19 cellular contexts compared by ENCODE assay signal in genomic region chrX:131617182-131617581, GRCh38.
DNase-seq lines count a peak whose midpoint lies in the region; ATAC-seq, FAIRE-seq and TF ChIP-seq lines count a peak whose summit lies in the region.
"Had no signal": no experiment of that assay in that cellular context is flagged by ENCODE, and none has a peak within 500 bp of the region (broad histone marks: within the 10 kb centered on the region; RNA-seq: fewer than 3 reads in every experiment).

No MANE protein-coding gene starts in this region.

- H3K27ac Mint-ChIP-seq in progenitor cell of endocrine pancreas, result no peak overlapping the region
- H3K27ac Mint-ChIP-seq: activated T-helper 17 cell treated with anti-CD3 and anti-CD28 coated beads, Interleukin-2, amount 50 U/mL, for 72 hours; stimulated activated effector memory CD8-positive, alpha-beta T cell treated with anti-CD3 and anti-CD28 coated beads, Interleukin-12 subunit alpha, Interleukin-12 subunit beta, amount 100 ng/mL, for 72 hours had no signal

- H3K9ac ChIP-seq in kidney (ENCODE audit: low read length in 2 of 2), result no peak overlapping the region

- no peak for TF ChIP-seq POLR2A in GM12892 (IDR thresholded peaks at IDR 0.05; ENCODE audit: low read depth, low read length)
- TF ChIP-seq POLR2A in right lobe of liver (IDR thresholded peaks at IDR 0.05), result no peak

- H3K4me3 ChIP-seq in AG09309 (ENCODE audit: control insufficient read depth, low read depth, low read length) (no peak overlapping the region), astrocyte of the cerebellum (ENCODE audit: low read depth, low read length) (no peak overlapping the region), kidney (ENCODE audit: low read length in 2 of 2) (no peak overlapping the region), right lobe of liver (no peak overlapping the region)
- H3K4me3 ChIP-seq: A549, tibial nerve had no signal

- H3K9me3 ChIP-seq in kidney (ENCODE audit: control insufficient read depth in 1 of 2, low read length in 2 of 2) (no peaks in the 10 kb centered on the region), right lobe of liver (no peaks in the 10 kb centered on the region)
- H3K9me3 ChIP-seq: A549, tibial nerve had no signal

- TF ChIP-seq CTCF in AG09309 (IDR thresholded peaks at IDR 0.05; ENCODE audit: control insufficient read depth, insufficient read depth, low read depth, low read length, missing control alignments) (no peak), astrocyte of the cerebellum (IDR thresholded peaks at IDR 0.05; ENCODE audit: low read depth, low read length, missing control alignments) (no peak), kidney (IDR thresholded peaks at IDR 0.05; ENCODE audit: borderline replicate concordance, extremely low read depth, insufficient read depth) (no peak), progenitor cell of endocrine pancreas (IDR thresholded peaks at IDR 0.05; ENCODE audit: unreplicated experiment) (no peak), right lobe of liver (IDR thresholded peaks at IDR 0.05) (no peak)

- H3K27me3 ChIP-seq in right lobe of liver, result peaks cover 0 to 3% of the 10 kb centered on the region in 2 donors

- intact Hi-C loops in kidney (cut with DNase I) (no loop called here), right lobe of liver (cut with DNase I) (no loop called here)

- 47% methylated on average over 3 of the region's 3 CpGs for WGBS in right lobe of liver (ENCODE audit: insufficient coverage, low coverage, low lambda C conversion rate, missing lambda C conversion rate)

- H3K4me1 ChIP-seq in kidney (ENCODE audit: control insufficient read depth in 1 of 2, insufficient read depth in 1 of 2, low read depth in 1 of 2, low read length in 2 of 2) (no peaks in the 10 kb centered on the region), right lobe of liver (no peaks in the 10 kb centered on the region)
- H3K4me1 ChIP-seq: A549, tibial nerve had no signal

- H3K27ac ChIP-seq in kidney (ENCODE audit: low read depth in 2 of 2, low read length in 2 of 2), result no peak overlapping the region
- no peak overlapping the region for H3K27ac ChIP-seq in right lobe of liver
- H3K27ac ChIP-seq: A549, tibial nerve had no signal

- no peaks in the 10 kb centered on the region for H3K36me3 ChIP-seq in kidney (ENCODE audit: control insufficient read depth in 1 of 2, insufficient read depth in 2 of 2, low read length in 2 of 2)
- no peaks in the 10 kb centered on the region for H3K36me3 ChIP-seq in right lobe of liver
- H3K36me3 ChIP-seq: tibial nerve had no signal

- peaks cover under 1% of the 10 kb centered on the region for H3K27me3 Mint-ChIP-seq in progenitor cell of endocrine pancreas

- in situ Hi-C loops in astrocyte of the cerebellum (cut with HindIII; ENCODE audit: low sequenced_read_pairs), result no loop called here

- no peaks in the 10 kb centered on the region for H3K36me3 Mint-ChIP-seq in progenitor cell of endocrine pancreas (ENCODE audit: insufficient read depth)
- H3K36me3 Mint-ChIP-seq: stimulated activated effector memory CD8-positive, alpha-beta T cell treated with anti-CD3 and anti-CD28 coated beads, Interleukin-12 subunit alpha, Interleukin-12 subunit beta, amount 100 ng/mL, for 72 hours had no signal

- FAIRE-seq in kidney (lab: Jason Lieb, UNC) (peak; percentile 53), GM12892 (lab: Jason Lieb, UNC) (no peak)
- FAIRE-seq: GM19239, islet of Langerhans, small intestine had no signal

- H3K4me1 Mint-ChIP-seq in progenitor cell of endocrine pancreas (ENCODE audit: low read depth), result peaks cover 17% of the 10 kb centered on the region
- H3K4me1 Mint-ChIP-seq: activated T-helper 17 cell treated with anti-CD3 and anti-CD28 coated beads, Interleukin-2, amount 50 U/mL, for 72 hours; stimulated activated effector memory CD8-positive, alpha-beta T cell treated with anti-CD3 and anti-CD28 coated beads, Interleukin-12 subunit alpha, Interleukin-12 subunit beta, amount 100 ng/mL, for 72 hours had no signal

- peak; percentile 38 for DNase-seq in AG09309 (ENCODE audit: low read depth)
- peak; percentile 91 for DNase-seq in HT1080 (ENCODE audit: low read depth)
- DNase-seq in astrocyte of the cerebellum (ENCODE audit: low read depth), result peak; percentile 72
- no peak for DNase-seq in kidney
- DNase-seq in progenitor cell of endocrine pancreas (ENCODE audit: low spot score, unreplicated experiment), result no peak
- DNase-seq in GM12892 (ENCODE audit: insufficient read length), result no peak
- DNase-seq in right lobe of liver, result no peak
- DNase-seq: activated CD8-positive, alpha-beta memory T cell treated with anti-CD3 and anti-CD28 coated beads for 24 hours; GDM1; NCI-H1930; small intestine; SW 1271 had no signal

- ATAC-seq in GM18861 (IDR thresholded peaks at IDR 0.05; ENCODE audit: unreplicated experiment) (no peak), right lobe of liver (no peak)
- ATAC-seq: A549; activated T-helper 17 cell treated with anti-CD3 and anti-CD28 coated beads, Interleukin-2, amount 50 U/mL, for 72 hours; stimulated activated effector memory CD8-positive, alpha-beta T cell treated with anti-CD3 and anti-CD28 coated beads, Interleukin-12 subunit alpha, Interleukin-12 subunit beta, amount 100 ng/mL, for 72 hours had no signal

- no peak overlapping the region for H3K4me3 Mint-ChIP-seq in progenitor cell of endocrine pancreas (ENCODE audit: low read depth)
- H3K4me3 Mint-ChIP-seq: activated T-helper 17 cell treated with anti-CD3 and anti-CD28 coated beads, Interleukin-2, amount 50 U/mL, for 72 hours; stimulated activated effector memory CD8-positive, alpha-beta T cell treated with anti-CD3 and anti-CD28 coated beads, Interleukin-12 subunit alpha, Interleukin-12 subunit beta, amount 100 ng/mL, for 72 hours had no signal

- no peaks in the 10 kb centered on the region for H3K9me3 Mint-ChIP-seq in progenitor cell of endocrine pancreas (ENCODE audit: low read depth)
- H3K9me3 Mint-ChIP-seq: activated T-helper 17 cell treated with anti-CD3 and anti-CD28 coated beads, Interleukin-2, amount 50 U/mL, for 72 hours; stimulated activated effector memory CD8-positive, alpha-beta T cell treated with anti-CD3 and anti-CD28 coated beads, Interleukin-12 subunit alpha, Interleukin-12 subunit beta, amount 100 ng/mL, for 72 hours had no signal

Comparison
In these comparisons a context has a peak if more than half of its experiments do, and no peak if none do; other contexts are left out.
1. DNase-seq: peak in AG09309 (single experiment), HT1080 (single experiment) and astrocyte of the cerebellum (single experiment); none in kidney (single experiment), progenitor cell of endocrine pancreas (single experiment), GM12892 (single experiment) and right lobe of liver (0 of 3).